ENCODE assay signal across 8 cellular contexts in the genomic region with DNA sequence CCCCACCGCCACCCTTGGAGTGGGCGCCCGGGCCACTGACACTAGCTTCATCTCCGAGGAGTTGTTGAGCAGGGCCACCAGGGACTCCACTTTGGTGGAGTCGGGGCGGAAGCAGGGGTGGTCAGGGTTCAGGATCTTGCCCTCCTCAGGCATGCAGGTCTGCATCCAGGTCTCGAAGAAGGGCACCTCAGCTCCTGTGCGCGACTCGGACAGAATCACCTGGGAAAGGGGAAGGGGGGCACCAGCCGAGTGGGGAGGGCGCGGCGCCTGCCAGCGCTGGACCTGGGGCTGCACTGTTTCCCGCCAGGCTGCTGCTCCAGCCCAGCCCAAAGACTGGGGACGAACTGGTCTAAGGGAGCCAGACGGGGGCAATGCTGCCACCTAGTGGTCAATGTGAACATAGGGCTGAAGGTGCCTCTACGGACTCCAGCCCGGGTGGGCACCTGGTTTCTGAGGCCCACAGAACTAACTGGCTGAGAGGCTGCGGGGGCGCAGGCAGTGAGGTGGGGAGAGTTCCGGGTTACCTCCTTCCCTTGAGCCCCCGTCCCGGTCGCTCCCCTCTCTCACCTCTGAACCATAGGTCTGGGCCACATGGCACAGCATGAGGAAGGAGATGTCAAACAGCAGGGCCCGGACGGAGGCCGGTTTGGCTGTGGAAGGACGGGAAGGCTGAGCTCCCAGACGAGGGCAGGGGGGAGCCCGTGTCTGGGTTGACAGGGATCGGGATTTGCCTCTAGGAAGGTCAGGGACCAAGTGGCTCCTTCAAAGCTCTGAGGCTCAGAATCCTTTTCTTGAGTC. TPM values are rescaled to one million over a fixed set of nuclear protein-coding genes. Genes with fewer than 3 reads are reported as not detected.
DNase-seq lines count a peak whose midpoint lies in the region; ATAC-seq lines count a peak whose summit lies in the region.

No MANE protein-coding gene starts in this region.

- H3K4me1 Mint-ChIP-seq in naive B cell = peaks cover 0 to 7% (median 4%) of the 10 kb centered on the region in 3 donors

- H3K4me3 Mint-ChIP-seq in naive B cell = no peak overlapping the region

- ATAC-seq in esophagus mucosa (peak; percentile 82), naive B cell (ENCODE audit: low read depth in 2 of 2) (peak; percentile 95 to 96), GM18909 (IDR thresholded peaks at IDR 0.05; ENCODE audit: poor library complexity, unreplicated experiment) (no peak)

- peaks cover 13 to 33% of the 10 kb centered on the region in 2 donors for H3K36me3 Mint-ChIP-seq in naive B cell

- no peak overlapping the region for H3K27ac Mint-ChIP-seq in naive B cell

- no peaks in the 10 kb centered on the region for H3K9me3 Mint-ChIP-seq in naive B cell

- DNase-seq in DMS 273 (lab: John Stamatoyannopoulos, UW; ENCODE audit: unreplicated experiment) = peak; percentile 93
- peak; percentile 94 for DNase-seq in HuH-7 (ENCODE audit: low spot score)
- peak; percentile 4 for DNase-seq in OCI-M2 (lab: John Stamatoyannopoulos, UW; ENCODE audit: unreplicated experiment)
- DNase-seq in activated T-cell treated with anti-CD3 and anti-CD28 coated beads for 4 hours = peak; percentile 68
- peak; percentile 67 for DNase-seq in naive B cell
- peak; percentile 63 for DNase-seq in stimulated activated CD8-positive, alpha-beta memory T cell treated with anti-CD3 and anti-CD28 coated beads, Interleukin-7, amount 100 ng/mL, for 24 hours (ENCODE audit: low read depth)

- no peaks in the 10 kb centered on the region for H3K27me3 Mint-ChIP-seq in naive B cell

RNA-seq across cellular contexts. Expression of gene CSF3, which starts 11.8 kb away (rescaled TPM):
- total RNA-seq in esophagus mucosa = 0.64 TPM
- polyA plus RNA-seq in naive B cell (ENCODE audit: low read depth in 6 of 6) = not detected

RNA-seq across cellular contexts. Expression of gene MED24, which starts 27.2 kb away (rescaled TPM):
- 55.9 TPM for total RNA-seq in esophagus mucosa
- polyA plus RNA-seq in naive B cell (ENCODE audit: low read depth in 6 of 6) = 10 to 100 TPM; 44.9 to 58.9 (median 47.6) TPM

RNA-seq across cellular contexts. Expression of gene THRA, which starts 35.8 kb away (rescaled TPM):
- total RNA-seq in esophagus mucosa = 9.4 TPM
- polyA plus RNA-seq in naive B cell (ENCODE audit: low read depth in 6 of 6) = 1 to 10 TPM; 1.9 to 5.3 (median 4.7) TPM

RNA-seq across cellular contexts. Expression of gene PSMD3, which starts 46.4 kb away (rescaled TPM):
- 80.2 TPM for total RNA-seq in esophagus mucosa
- polyA plus RNA-seq in naive B cell (ENCODE audit: low read depth in 6 of 6) = 10 to 100 TPM; 48.1 to 62.4 (median 52.3) TPM

Comparison
In these comparisons a context has a peak if more than half of its experiments do, and no peak if none do; other contexts are left out.
1. DNase-seq: peak in every context shown above with its lines; median percentile 94 in HuH-7; 93 in DMS 273; 68 in activated T-cell treated with anti-CD3 and anti-CD28 coated beads for 4 hours; 67 in naive B cell; 63 in stimulated activated CD8-positive, alpha-beta memory T cell treated with anti-CD3 and anti-CD28 coated beads, Interleukin-7, amount 100 ng/mL, for 24 hours; 4 in OCI-M2.